ENCODE assay signal across 8 cellular contexts in genomic region chr22:29625090-29625825, GRCh38. TPM values are rescaled to one million over a fixed set of nuclear protein-coding genes. Genes with fewer than 3 reads are reported as not detected.
DNase-seq lines count a peak whose midpoint lies in the region; ATAC-seq, FAIRE-seq and TF ChIP-seq lines count a peak whose summit lies in the region.

No MANE protein-coding gene starts in this region.

- ATAC-seq in body of pancreas: peak; percentile 71
- no peak for ATAC-seq in GM19467 (IDR thresholded peaks at IDR 0.05; ENCODE audit: unreplicated experiment)

- H3K4me1 ChIP-seq in SJCRH30: peaks cover 18% of the 10 kb centered on the region
- H3K4me1 ChIP-seq in body of pancreas: peaks cover 61% of the 10 kb centered on the region

- FAIRE-seq in HTR-8/SVneo (lab: Jason Lieb, UNC): no peak

- WGBS in body of pancreas, 2 donors: 63 to 66% methylated on average over 12 of the region's 12 CpGs

- no peak for TF ChIP-seq POLR2A in body of pancreas (IDR thresholded peaks at IDR 0.05)

- H3K27ac ChIP-seq in SJCRH30: no peak overlapping the region
- H3K27ac ChIP-seq in body of pancreas: peak overlapping the region in 3 of 4 donors; percentile 53 to 81 (median 64)

- DNase-seq in DMS153 treated with DMSO at 0.1 percent for 48 hours (lab: John Stamatoyannopoulos, UW; ENCODE audit: unreplicated experiment) (peak; percentile 7), HTR-8/SVneo (ENCODE audit: insufficient read length, low spot score) (peak; percentile 27), SJCRH30 (peak; percentile 29 to 72), body of pancreas (peak; percentile 58 to 77 (median 73)), iris pigment epithelial cell (ENCODE audit: low read depth) (peak; percentile 86)
- peak; percentile 40 to 43 for DNase-seq in stimulated activated CD4-positive, alpha-beta T cell treated with anti-CD3 and anti-CD28 coated beads, Interleukin-2, amount 100 ng/mL, for 24 hours
- DNase-seq in activated CD4-positive, CD25-positive, alpha-beta regulatory T cell (lab: John Stamatoyannopoulos, UW): no peak

- TF ChIP-seq CTCF in body of pancreas (IDR thresholded peaks at IDR 0.05): peak; percentile 78 to 91 (median 83)

- no peaks in the 10 kb centered on the region for H3K27me3 ChIP-seq in SJCRH30
- no peaks in the 10 kb centered on the region for H3K27me3 ChIP-seq in body of pancreas

- no peak overlapping the region for H3K4me3 ChIP-seq in SJCRH30
- no peak overlapping the region for H3K4me3 ChIP-seq in body of pancreas

- intact Hi-C loops in body of pancreas (cut with DNase I): no loop called here

- H3K9me3 ChIP-seq in SJCRH30 (replicated peaks) (no peaks in the 10 kb centered on the region), body of pancreas (no peaks in the 10 kb centered on the region)

- H3K36me3 ChIP-seq in SJCRH30 (no peaks in the 10 kb centered on the region; the same call in 1 of the 2 replicates), body of pancreas (replicated peaks in 1 of 2; ENCODE audit: insufficient read depth in 1 of 2, low read depth in 2 of 2) (no peaks in the 10 kb centered on the region)

RNA-seq across cellular contexts. Expression of gene NF2, which starts 21.8 kb away (rescaled TPM):
- 43.8 and 45.6 TPM in 2 replicates for total RNA-seq in SJCRH30 (2014; rRNA removed; shearing (Covaris generic))
- 10 to 100 TPM; 21.4 to 26.5 TPM for total RNA-seq in body of pancreas

RNA-seq across cellular contexts. Expression of gene NIPSNAP1, which starts 44.3 kb away (rescaled TPM):
- 26.7 and 30.4 TPM in 2 replicates for total RNA-seq in SJCRH30 (2014; rRNA removed; shearing (Covaris generic))
- 10 to 100 TPM in 1 of 2 donors, 1 to 10 TPM in 1; 9.2 to 25.4 TPM for total RNA-seq in body of pancreas

Comparison
In these comparisons a context has a peak if more than half of its experiments do, and no peak if none do; other contexts are left out.
1. DNase-seq: peak in DMS153 treated with DMSO at 0.1 percent for 48 hours (single experiment), HTR-8/SVneo (single experiment), SJCRH30 (2 of 2), body of pancreas (4 of 4), iris pigment epithelial cell (single experiment) and stimulated activated CD4-positive, alpha-beta T cell treated with anti-CD3 and anti-CD28 coated beads, Interleukin-2, amount 100 ng/mL, for 24 hours (2 of 2); none in activated CD4-positive, CD25-positive, alpha-beta regulatory T cell (0 of 4).